25 cellular contexts compared by ENCODE assay signal in the genomic region with DNA sequence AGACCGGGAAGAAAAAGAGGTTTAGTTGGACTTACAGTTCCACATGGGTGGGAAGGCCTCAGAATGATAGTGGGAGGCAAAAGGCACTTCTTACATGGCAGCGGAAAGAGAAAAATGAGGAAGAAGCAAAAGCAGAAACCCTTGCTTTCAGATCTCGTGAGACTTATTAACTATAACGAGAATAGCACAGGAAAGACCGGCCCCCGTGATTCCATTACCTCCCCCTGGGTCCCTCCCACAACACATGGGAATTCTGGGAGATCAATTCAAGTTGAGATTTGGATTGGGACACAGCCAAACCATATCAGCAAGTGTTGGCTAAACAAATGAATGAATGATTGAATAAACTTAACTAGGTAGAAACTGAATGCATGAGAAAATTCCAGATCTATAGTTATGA.
"Had no signal": no experiment of that assay in that cellular context is flagged by ENCODE, and none has a peak within 500 bp of the region (broad histone marks: within the 10 kb centered on the region; RNA-seq: fewer than 3 reads in every experiment).

No MANE protein-coding gene starts in this region.

- DNase-seq: effector memory CD8-positive, alpha-beta T cell; erythroblast; hypothalamus; immature natural killer cell; islet precursor cell; kidney glomerular epithelial cell; left colon; left ventricle myocardium superior; natural killer cell; occipital lobe; ovary; posterior cingulate gyrus; psoas muscle; right cardiac atrium; spleen; stimulated activated CD4-positive, alpha-beta T cell treated with anti-CD3 and anti-CD28 coated beads, Interleukin-4, amount 100 ng/mL, for 4 hours; stimulated activated naive CD8-positive, alpha-beta T cell treated with anti-CD3 and anti-CD28 coated beads, Interleukin-15, Interleukin-2, amounts not matched to agents 100 U/mL and 50 U/mL, for 24 hours; substantia nigra; testis; tibial artery; upper lobe of left lung had no signal

- H3K27me3 ChIP-seq: ovary, spleen, testis, tibial artery, upper lobe of left lung had no signal

- ATAC-seq: effector memory CD8-positive, alpha-beta T cell; left colon; left ventricle myocardium superior; natural killer cell; psoas muscle; right cardiac atrium; stimulated activated memory B cell treated with anti-CD40 and anti-IgM and Interleukin-4, amounts not matched to agents 10 μg/mL and 1 μg/mL and 100 μg/mL, for 72 hours; stimulated activated naive CD8-positive, alpha-beta T cell treated with anti-CD3 and anti-CD28 coated beads, Interleukin-15, Interleukin-2, amounts not matched to agents 100 U/mL and 50 U/mL, for 24 hours had no signal

- H3K4me1 ChIP-seq: psoas muscle, tibial artery, upper lobe of left lung had no signal

- H3K4me3 ChIP-seq: coronary artery, lung, ovary, psoas muscle, skin epidermis, spleen, testis, tibial artery, upper lobe of left lung had no signal

- H3K36me3 ChIP-seq: ovary, spleen, tibial artery, upper lobe of left lung had no signal

- H3K27ac ChIP-seq: coronary artery, ovary, psoas muscle, skin epidermis, spleen, testis, tibial artery, upper lobe of left lung had no signal

- H3K9me3 ChIP-seq: ovary, psoas muscle, spleen, testis, tibial artery, upper lobe of left lung had no signal
